10 cellular contexts compared by ENCODE assay signal in the genomic region with DNA sequence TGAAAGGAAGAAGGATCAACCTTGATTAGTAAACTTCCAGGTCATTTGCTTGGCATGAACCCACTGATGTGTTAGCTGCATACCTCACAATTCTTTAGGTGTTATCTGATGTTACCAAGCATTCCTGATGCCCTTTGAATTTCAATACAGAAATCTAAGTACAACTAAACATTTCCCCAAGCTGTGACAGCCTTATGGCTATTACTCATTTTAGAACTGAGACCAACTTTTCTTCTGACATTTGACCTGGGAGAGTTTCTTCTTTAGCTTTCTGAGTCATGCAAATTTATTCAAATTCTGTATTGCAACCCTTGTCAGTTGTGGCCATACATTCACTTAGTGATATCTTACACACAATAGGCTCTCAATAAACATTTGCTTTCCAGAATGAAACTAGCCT.
DNase-seq lines count a peak whose midpoint lies in the region; ATAC-seq, FAIRE-seq and TF ChIP-seq lines count a peak whose summit lies in the region.
"Had no signal": no experiment of that assay in that cellular context is flagged by ENCODE, and none has a peak within 500 bp of the region (broad histone marks: within the 10 kb centered on the region; RNA-seq: fewer than 3 reads in every experiment).

No MANE protein-coding gene starts in this region.

- ATAC-seq in activated CD8-positive, alpha-beta T cell treated with anti-CD3 and anti-CD28 coated beads for 36 hours = peak; percentile 92
- no peak for ATAC-seq in activated CD8-positive, alpha-beta T cell treated with anti-CD3 and anti-CD28 coated beads, Interleukin-2, amount 10 ng/mL, durations not matched to agents 7 days and 5 days
- ATAC-seq in HG03571 (IDR thresholded peaks at IDR 0.05; ENCODE audit: unreplicated experiment) = peak; percentile 74
- peak; percentile 84 for ATAC-seq in stimulated activated memory B cell treated with anti-CD40 and anti-IgM and Interleukin-4, amounts not matched to agents 10 μg/mL and 1 μg/mL and 100 μg/mL, for 72 hours

- no peaks in the 10 kb centered on the region for H3K36me3 ChIP-seq in small intestine (ENCODE audit: control insufficient read depth in 2 of 2, insufficient read depth in 2 of 2, low read length in 2 of 2)

- H3K4me3 Mint-ChIP-seq in activated CD8-positive, alpha-beta T cell treated with anti-CD3 and anti-CD28 coated beads for 36 hours = peak overlapping the region; percentile 55
- no peak overlapping the region for H3K4me3 Mint-ChIP-seq in activated CD8-positive, alpha-beta T cell treated with anti-CD3 and anti-CD28 coated beads, Interleukin-2, amount 10 ng/mL, durations not matched to agents 7 days and 5 days
- H3K4me3 Mint-ChIP-seq in HFFc6 = peak overlapping the region; percentile 66
- peak overlapping the region; percentile 61 for H3K4me3 Mint-ChIP-seq in stimulated activated memory B cell treated with anti-CD40 and anti-IgM and Interleukin-4, amounts not matched to agents 10 μg/mL and 1 μg/mL and 100 μg/mL, for 72 hours
- H3K4me3 Mint-ChIP-seq: GM23338 had no signal

- TF ChIP-seq CTCF in activated CD8-positive, alpha-beta T cell treated with anti-CD3 and anti-CD28 coated beads for 36 hours (IDR thresholded peaks at IDR 0.05) = no peak
- no peak for TF ChIP-seq CTCF in HFFc6 (IDR thresholded peaks at IDR 0.05)

- no peak overlapping the region for H3K4me3 ChIP-seq in small intestine (ENCODE audit: low read depth in 1 of 2, low read length in 2 of 2)
- H3K4me3 ChIP-seq: GM23338 had no signal

- H3K4me1 ChIP-seq in small intestine (ENCODE audit: control insufficient read depth in 2 of 2, insufficient read depth in 1 of 2, low read depth in 1 of 2, low read length in 1 of 2) = no peaks in the 10 kb centered on the region

- H3K27me3 Mint-ChIP-seq in activated CD8-positive, alpha-beta T cell treated with anti-CD3 and anti-CD28 coated beads for 36 hours = no peaks in the 10 kb centered on the region
- H3K27me3 Mint-ChIP-seq in activated CD8-positive, alpha-beta T cell treated with anti-CD3 and anti-CD28 coated beads, Interleukin-2, amount 10 ng/mL, durations not matched to agents 7 days and 5 days (ENCODE audit: low read depth) = no peaks in the 10 kb centered on the region
- no peaks in the 10 kb centered on the region; the same call in 1 of the 2 replicates for H3K27me3 Mint-ChIP-seq in HFFc6 (ENCODE audit: insufficient read depth)
- no peaks in the 10 kb centered on the region for H3K27me3 Mint-ChIP-seq in stimulated activated memory B cell treated with anti-CD40 and anti-IgM and Interleukin-4, amounts not matched to agents 10 μg/mL and 1 μg/mL and 100 μg/mL, for 72 hours

- POLR2A ChIA-PET in activated CD8-positive, alpha-beta T cell treated with anti-CD3 and anti-CD28 coated beads for 36 hours (lab: Charles Lee) = interaction anchor here (0.7 to 1.1 kb wide), 4 partner anchors 13 to 269 kb away, joined by 3 to 4 read pairs (median 4); no protein-coding TSS in a partner anchor
- POLR2A ChIA-PET in activated CD8-positive, alpha-beta T cell treated with anti-CD3 and anti-CD28 coated beads, Interleukin-2, amount 10 ng/mL, durations not matched to agents 7 days and 5 days (lab: Charles Lee) = interaction anchor here (1.0 kb wide), 1 partner anchor 127 kb away, joined by 4 read pairs; no protein-coding TSS in a partner anchor

- H3K27ac Mint-ChIP-seq in activated CD8-positive, alpha-beta T cell treated with anti-CD3 and anti-CD28 coated beads for 36 hours = peak overlapping the region; percentile 80
- H3K27ac Mint-ChIP-seq in activated CD8-positive, alpha-beta T cell treated with anti-CD3 and anti-CD28 coated beads, Interleukin-2, amount 10 ng/mL, durations not matched to agents 7 days and 5 days = no peak overlapping the region
- H3K27ac Mint-ChIP-seq in HFFc6 = peak overlapping the region; percentile 76
- peak overlapping the region; percentile 87 for H3K27ac Mint-ChIP-seq in stimulated activated memory B cell treated with anti-CD40 and anti-IgM and Interleukin-4, amounts not matched to agents 10 μg/mL and 1 μg/mL and 100 μg/mL, for 72 hours
- H3K27ac Mint-ChIP-seq: GM23338 had no signal

- H3K27ac ChIP-seq in small intestine (ENCODE audit: low read depth in 1 of 2, low read length in 1 of 2) = no peak overlapping the region

- no peak for FAIRE-seq in RCC 7860 (lab: Jason Lieb, UNC)
- no peak for FAIRE-seq in small intestine (lab: Jason Lieb, UNC)

- CTCF ChIA-PET in activated CD8-positive, alpha-beta T cell treated with anti-CD3 and anti-CD28 coated beads for 36 hours (lab: Charles Lee) = interaction anchor here (0.7 to 11.0 kb wide), 42 partner anchors 9 to 411 kb away, joined by 3 to 175 read pairs (median 5); a partner anchor contains a TSS
- CTCF ChIA-PET in activated CD8-positive, alpha-beta T cell treated with anti-CD3 and anti-CD28 coated beads, Interleukin-2, amount 10 ng/mL, durations not matched to agents 7 days and 5 days (lab: Charles Lee) = interaction anchor here (0.5 to 11.6 kb wide), 40 partner anchors 9 to 574 kb away, joined by 3 to 252 read pairs (median 5); a partner anchor contains a TSS

- no peaks in the 10 kb centered on the region for H3K27me3 ChIP-seq in small intestine (ENCODE audit: control insufficient read depth in 2 of 2, insufficient read depth in 2 of 2, low read length in 2 of 2)

- DNase-seq in activated CD8-positive, alpha-beta T cell treated with anti-CD3 and anti-CD28 coated beads for 36 hours = no peak
- DNase-seq in activated CD8-positive, alpha-beta T cell treated with anti-CD3 and anti-CD28 coated beads, Interleukin-2, amount 10 ng/mL, durations not matched to agents 7 days and 5 days = no peak
- DNase-seq in HFFc6 = peak; percentile 37
- no peak for DNase-seq in DMS153 treated with DMSO at 0.1 percent for 48 hours (lab: John Stamatoyannopoulos, UW; ENCODE audit: unreplicated experiment)
- DNase-seq in RCC 7860 (ENCODE audit: low spot score) = no peak
- no peak for DNase-seq in small intestine
- DNase-seq: stimulated activated CD4-positive, alpha-beta T cell treated with anti-CD3 and anti-CD28 coated beads, Interleukin-15, amount 100 ng/mL, for 24 hours had no signal

- intact Hi-C loops in activated CD8-positive, alpha-beta T cell treated with anti-CD3 and anti-CD28 coated beads for 36 hours (cut with micrococcal nuclease) = loop anchor here (1.0 to 5.0 kb wide), 3 partner anchors 35 to 206 kb away; no protein-coding TSS in a partner anchor

- no peaks in the 10 kb centered on the region for H3K9me3 Mint-ChIP-seq in activated CD8-positive, alpha-beta T cell treated with anti-CD3 and anti-CD28 coated beads for 36 hours
- H3K9me3 Mint-ChIP-seq in activated CD8-positive, alpha-beta T cell treated with anti-CD3 and anti-CD28 coated beads, Interleukin-2, amount 10 ng/mL, durations not matched to agents 7 days and 5 days (ENCODE audit: insufficient read depth) = no peaks in the 10 kb centered on the region
- no peaks in the 10 kb centered on the region for H3K9me3 Mint-ChIP-seq in HFFc6
- no peaks in the 10 kb centered on the region for H3K9me3 Mint-ChIP-seq in stimulated activated memory B cell treated with anti-CD40 and anti-IgM and Interleukin-4, amounts not matched to agents 10 μg/mL and 1 μg/mL and 100 μg/mL, for 72 hours
- H3K9me3 Mint-ChIP-seq: GM23338 had no signal

- H3K36me3 Mint-ChIP-seq in activated CD8-positive, alpha-beta T cell treated with anti-CD3 and anti-CD28 coated beads for 36 hours (ENCODE audit: low read depth) = no peaks in the 10 kb centered on the region
- H3K36me3 Mint-ChIP-seq in activated CD8-positive, alpha-beta T cell treated with anti-CD3 and anti-CD28 coated beads, Interleukin-2, amount 10 ng/mL, durations not matched to agents 7 days and 5 days (ENCODE audit: low read depth) = no peaks in the 10 kb centered on the region
- no peaks in the 10 kb centered on the region for H3K36me3 Mint-ChIP-seq in HFFc6 (ENCODE audit: low read depth)
- H3K36me3 Mint-ChIP-seq in stimulated activated memory B cell treated with anti-CD40 and anti-IgM and Interleukin-4, amounts not matched to agents 10 μg/mL and 1 μg/mL and 100 μg/mL, for 72 hours = no peaks in the 10 kb centered on the region

- H3K4me1 Mint-ChIP-seq in activated CD8-positive, alpha-beta T cell treated with anti-CD3 and anti-CD28 coated beads for 36 hours (ENCODE audit: low read depth) = peaks cover 41% of the 10 kb centered on the region
- peaks cover 6% of the 10 kb centered on the region for H3K4me1 Mint-ChIP-seq in activated CD8-positive, alpha-beta T cell treated with anti-CD3 and anti-CD28 coated beads, Interleukin-2, amount 10 ng/mL, durations not matched to agents 7 days and 5 days (ENCODE audit: low read depth)
- peaks cover 34% of the 10 kb centered on the region for H3K4me1 Mint-ChIP-seq in HFFc6 (ENCODE audit: low read depth)
- H3K4me1 Mint-ChIP-seq in stimulated activated memory B cell treated with anti-CD40 and anti-IgM and Interleukin-4, amounts not matched to agents 10 μg/mL and 1 μg/mL and 100 μg/mL, for 72 hours = peaks cover 66% of the 10 kb centered on the region

- no peaks in the 10 kb centered on the region for H3K9me3 ChIP-seq in small intestine (ENCODE audit: control insufficient read depth, low read depth)
